ENCODE assay signal across 1 cellular context in the genomic region with DNA sequence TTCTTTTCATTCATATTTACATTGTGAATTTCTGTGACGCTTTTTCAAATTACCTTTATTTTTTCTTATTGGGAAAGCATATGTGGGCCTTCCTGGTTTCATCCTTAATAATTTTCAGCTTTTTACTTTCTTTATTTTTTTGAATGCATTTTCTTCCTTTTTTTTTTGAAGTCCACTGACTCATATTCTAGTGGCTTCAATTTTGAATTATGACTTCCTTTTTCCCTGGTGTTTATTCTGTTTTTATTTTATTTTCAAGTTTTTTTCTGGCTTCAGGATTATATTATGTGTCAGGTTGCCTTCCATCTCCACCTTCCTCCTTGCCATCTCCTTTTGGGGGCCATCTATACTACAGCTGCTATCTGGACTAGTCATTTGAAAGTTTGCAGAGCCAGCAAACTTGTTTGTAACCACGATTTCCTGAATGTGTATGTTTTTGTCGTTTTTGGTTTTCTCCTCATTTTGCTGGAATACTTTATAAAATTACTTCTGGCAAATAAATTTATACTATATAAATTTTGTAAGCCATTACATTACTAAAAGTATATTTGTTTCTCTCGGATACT.
TF ChIP-seq lines count a peak whose summit lies in the region.

No MANE protein-coding gene starts in this region.

TF ChIP-seq in K562, 482 proteins besides CTCF, POLR2A, EP300 and RAD21 (continues in another document):
- TF ChIP-seq, protein P1, sequence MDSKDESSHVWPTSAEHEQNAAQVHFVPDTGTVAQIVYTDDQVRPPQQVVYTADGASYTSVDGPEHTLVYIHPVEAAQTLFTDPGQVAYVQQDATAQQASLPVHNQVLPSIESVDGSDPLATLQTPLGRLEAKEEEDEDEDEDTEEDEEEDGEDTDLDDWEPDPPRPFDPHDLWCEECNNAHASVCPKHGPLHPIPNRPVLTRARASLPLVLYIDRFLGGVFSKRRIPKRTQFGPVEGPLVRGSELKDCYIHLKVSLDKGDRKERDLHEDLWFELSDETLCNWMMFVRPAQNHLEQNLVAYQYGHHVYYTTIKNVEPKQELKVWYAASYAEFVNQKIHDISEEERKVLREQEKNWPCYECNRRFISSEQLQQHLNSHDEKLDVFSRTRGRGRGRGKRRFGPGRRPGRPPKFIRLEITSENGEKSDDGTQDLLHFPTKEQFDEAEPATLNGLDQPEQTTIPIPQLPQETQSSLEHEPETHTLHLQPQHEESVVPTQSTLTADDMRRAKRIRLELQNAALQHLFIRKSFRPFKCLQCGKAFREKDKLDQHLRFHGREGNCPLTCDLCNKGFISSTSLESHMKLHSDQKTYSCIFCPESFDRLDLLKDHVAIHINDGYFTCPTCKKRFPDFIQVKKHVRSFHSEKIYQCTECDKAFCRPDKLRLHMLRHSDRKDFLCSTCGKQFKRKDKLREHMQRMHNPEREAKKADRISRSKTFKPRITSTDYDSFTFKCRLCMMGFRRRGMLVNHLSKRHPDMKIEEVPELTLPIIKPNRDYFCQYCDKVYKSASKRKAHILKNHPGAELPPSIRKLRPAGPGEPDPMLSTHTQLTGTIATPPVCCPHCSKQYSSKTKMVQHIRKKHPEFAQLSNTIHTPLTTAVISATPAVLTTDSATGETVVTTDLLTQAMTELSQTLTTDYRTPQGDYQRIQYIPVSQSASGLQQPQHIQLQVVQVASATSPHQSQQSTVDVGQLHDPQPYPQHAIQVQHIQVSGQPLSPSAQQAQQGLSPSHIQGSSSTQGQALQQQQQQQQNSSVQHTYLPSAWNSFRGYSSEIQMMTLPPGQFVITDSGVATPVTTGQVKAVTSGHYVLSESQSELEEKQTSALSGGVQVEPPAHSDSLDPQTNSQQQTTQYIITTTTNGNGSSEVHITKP (IDR thresholded peaks at IDR 0.05; ENCODE audit: partially characterized antibody), result no peak
- peak; percentile 24; the same call in 1 of the 2 replicates for TF ChIP-seq MAFF (IDR thresholded peaks at IDR 0.05; ENCODE audit: low read length)
- no peak for TF ChIP-seq JUND (IDR thresholded peaks at IDR 0.05; ENCODE audit: borderline replicate concordance, low read depth, low read length)
- peak; percentile 36; the same call in 1 of the 3 replicates for TF ChIP-seq JUND (tag; IDR thresholded peaks at IDR 0.05; ENCODE audit: borderline replicate concordance, low read depth, low read length)
- TF ChIP-seq TAF1 (IDR thresholded peaks at IDR 0.05; ENCODE audit: control insufficient read depth, extremely low read depth, insufficient read depth, low read length, severe bottlenecking), result no peak
- TF ChIP-seq ELF4 (CRISPR knock-in tag; IDR thresholded peaks at IDR 0.05), result no peak
- no peak for TF ChIP-seq SIN3B (IDR thresholded peaks at IDR 0.05; ENCODE audit: low read depth)
- TF ChIP-seq SP2 (IDR thresholded peaks at IDR 0.05; ENCODE audit: extremely low read depth, low read depth, low read length, poor library complexity, severe bottlenecking), result no peak
- TF ChIP-seq, protein P2, sequence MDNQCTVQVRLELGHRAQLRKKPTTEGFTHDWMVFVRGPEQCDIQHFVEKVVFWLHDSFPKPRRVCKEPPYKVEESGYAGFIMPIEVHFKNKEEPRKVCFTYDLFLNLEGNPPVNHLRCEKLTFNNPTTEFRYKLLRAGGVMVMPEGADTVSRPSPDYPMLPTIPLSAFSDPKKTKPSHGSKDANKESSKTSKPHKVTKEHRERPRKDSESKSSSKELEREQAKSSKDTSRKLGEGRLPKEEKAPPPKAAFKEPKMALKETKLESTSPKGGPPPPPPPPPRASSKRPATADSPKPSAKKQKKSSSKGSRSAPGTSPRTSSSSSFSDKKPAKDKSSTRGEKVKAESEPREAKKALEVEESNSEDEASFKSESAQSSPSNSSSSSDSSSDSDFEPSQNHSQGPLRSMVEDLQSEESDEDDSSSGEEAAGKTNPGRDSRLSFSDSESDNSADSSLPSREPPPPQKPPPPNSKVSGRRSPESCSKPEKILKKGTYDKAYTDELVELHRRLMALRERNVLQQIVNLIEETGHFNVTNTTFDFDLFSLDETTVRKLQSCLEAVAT (IDR thresholded peaks at IDR 0.05), result peak in 1 of 2 experiments; percentile 10; a peak in 2 of 4 replicates
- TF ChIP-seq TOE1 (IDR thresholded peaks at IDR 0.05; ENCODE audit: borderline replicate concordance), result peak; percentile 23; the same call in 1 of the 2 replicates
- no peak for TF ChIP-seq TOE1 (CRISPR knock-in tag; IDR thresholded peaks at IDR 0.05; ENCODE audit: borderline replicate concordance, low read depth)
- TF ChIP-seq SMARCA4 (IDR thresholded peaks at IDR 0.05), result peak; percentile 9
- no peak for TF ChIP-seq TAF9B (IDR thresholded peaks at IDR 0.05; ENCODE audit: partially characterized antibody)
- TF ChIP-seq PTRF (tag; IDR thresholded peaks at IDR 0.05), result no peak
- no peak for TF ChIP-seq DNMT1 (IDR thresholded peaks at IDR 0.05)
- TF ChIP-seq SREBF1 (IDR thresholded peaks at IDR 0.05; ENCODE audit: borderline replicate concordance, low read depth, low read length), result no peak
- TF ChIP-seq, protein P3, sequence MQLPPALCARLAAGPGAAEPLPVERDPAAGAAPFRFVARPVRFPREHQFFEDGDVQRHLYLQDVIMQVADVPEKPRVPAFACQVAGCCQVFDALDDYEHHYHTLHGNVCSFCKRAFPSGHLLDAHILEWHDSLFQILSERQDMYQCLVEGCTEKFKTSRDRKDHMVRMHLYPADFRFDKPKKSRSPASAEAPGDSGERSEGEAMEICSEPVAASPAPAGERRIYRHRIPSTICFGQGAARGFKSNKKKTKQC (CRISPR knock-in tag; IDR thresholded peaks at IDR 0.05), result no peak
- TF ChIP-seq ZNF324 (CRISPR knock-in tag; IDR thresholded peaks at IDR 0.05), result no peak
- TF ChIP-seq, protein P4, sequence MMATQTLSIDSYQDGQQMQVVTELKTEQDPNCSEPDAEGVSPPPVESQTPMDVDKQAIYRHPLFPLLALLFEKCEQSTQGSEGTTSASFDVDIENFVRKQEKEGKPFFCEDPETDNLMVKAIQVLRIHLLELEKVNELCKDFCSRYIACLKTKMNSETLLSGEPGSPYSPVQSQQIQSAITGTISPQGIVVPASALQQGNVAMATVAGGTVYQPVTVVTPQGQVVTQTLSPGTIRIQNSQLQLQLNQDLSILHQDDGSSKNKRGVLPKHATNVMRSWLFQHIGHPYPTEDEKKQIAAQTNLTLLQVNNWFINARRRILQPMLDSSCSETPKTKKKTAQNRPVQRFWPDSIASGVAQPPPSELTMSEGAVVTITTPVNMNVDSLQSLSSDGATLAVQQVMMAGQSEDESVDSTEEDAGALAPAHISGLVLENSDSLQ (IDR thresholded peaks at IDR 0.05), result peak; percentile 73
- no peak for TF ChIP-seq ZNF347 (CRISPR knock-in tag; IDR thresholded peaks at IDR 0.05; ENCODE audit: low read depth)
- TF ChIP-seq TAF15 (IDR thresholded peaks at IDR 0.05; ENCODE audit: low read depth, low read length), result no peak
- peak; percentile 80; the same call in 1 of the 2 replicates for TF ChIP-seq ZNF589 (CRISPR knock-in tag; IDR thresholded peaks at IDR 0.05; ENCODE audit: low read depth)
- TF ChIP-seq CTBP1 (IDR thresholded peaks at IDR 0.05; ENCODE audit: borderline replicate concordance), result no peak
- TF ChIP-seq ZBTB1 (CRISPR knock-in tag; IDR thresholded peaks at IDR 0.05; ENCODE audit: borderline replicate concordance, low read depth), result no peak
- TF ChIP-seq, protein P5, sequence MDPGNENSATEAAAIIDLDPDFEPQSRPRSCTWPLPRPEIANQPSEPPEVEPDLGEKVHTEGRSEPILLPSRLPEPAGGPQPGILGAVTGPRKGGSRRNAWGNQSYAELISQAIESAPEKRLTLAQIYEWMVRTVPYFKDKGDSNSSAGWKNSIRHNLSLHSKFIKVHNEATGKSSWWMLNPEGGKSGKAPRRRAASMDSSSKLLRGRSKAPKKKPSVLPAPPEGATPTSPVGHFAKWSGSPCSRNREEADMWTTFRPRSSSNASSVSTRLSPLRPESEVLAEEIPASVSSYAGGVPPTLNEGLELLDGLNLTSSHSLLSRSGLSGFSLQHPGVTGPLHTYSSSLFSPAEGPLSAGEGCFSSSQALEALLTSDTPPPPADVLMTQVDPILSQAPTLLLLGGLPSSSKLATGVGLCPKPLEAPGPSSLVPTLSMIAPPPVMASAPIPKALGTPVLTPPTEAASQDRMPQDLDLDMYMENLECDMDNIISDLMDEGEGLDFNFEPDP (CRISPR knock-in tag; IDR thresholded peaks at IDR 0.05), result no peak
- TF ChIP-seq SMAD3 (CRISPR knock-in tag; conservative IDR thresholded peaks at IDR 0.05), result no peak
- TF ChIP-seq HLTF (IDR thresholded peaks at IDR 0.05), result peak; percentile 14; the same call in 1 of the 2 replicates
- peak; percentile 9; the same call in 1 of the 2 replicates for TF ChIP-seq MAFK (IDR thresholded peaks at IDR 0.05; ENCODE audit: low read length)
- TF ChIP-seq MAFG (tag; conservative IDR thresholded peaks at IDR 0.05), result peak; percentile 44
- TF ChIP-seq, protein P6, sequence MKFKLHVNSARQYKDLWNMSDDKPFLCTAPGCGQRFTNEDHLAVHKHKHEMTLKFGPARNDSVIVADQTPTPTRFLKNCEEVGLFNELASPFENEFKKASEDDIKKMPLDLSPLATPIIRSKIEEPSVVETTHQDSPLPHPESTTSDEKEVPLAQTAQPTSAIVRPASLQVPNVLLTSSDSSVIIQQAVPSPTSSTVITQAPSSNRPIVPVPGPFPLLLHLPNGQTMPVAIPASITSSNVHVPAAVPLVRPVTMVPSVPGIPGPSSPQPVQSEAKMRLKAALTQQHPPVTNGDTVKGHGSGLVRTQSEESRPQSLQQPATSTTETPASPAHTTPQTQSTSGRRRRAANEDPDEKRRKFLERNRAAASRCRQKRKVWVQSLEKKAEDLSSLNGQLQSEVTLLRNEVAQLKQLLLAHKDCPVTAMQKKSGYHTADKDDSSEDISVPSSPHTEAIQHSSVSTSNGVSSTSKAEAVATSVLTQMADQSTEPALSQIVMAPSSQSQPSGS (CRISPR knock-in tag; IDR thresholded peaks at IDR 0.05), result no peak
- TF ChIP-seq MTF1 (CRISPR knock-in tag; IDR thresholded peaks at IDR 0.05; ENCODE audit: borderline replicate concordance), result no peak
- TF ChIP-seq, protein P7, sequence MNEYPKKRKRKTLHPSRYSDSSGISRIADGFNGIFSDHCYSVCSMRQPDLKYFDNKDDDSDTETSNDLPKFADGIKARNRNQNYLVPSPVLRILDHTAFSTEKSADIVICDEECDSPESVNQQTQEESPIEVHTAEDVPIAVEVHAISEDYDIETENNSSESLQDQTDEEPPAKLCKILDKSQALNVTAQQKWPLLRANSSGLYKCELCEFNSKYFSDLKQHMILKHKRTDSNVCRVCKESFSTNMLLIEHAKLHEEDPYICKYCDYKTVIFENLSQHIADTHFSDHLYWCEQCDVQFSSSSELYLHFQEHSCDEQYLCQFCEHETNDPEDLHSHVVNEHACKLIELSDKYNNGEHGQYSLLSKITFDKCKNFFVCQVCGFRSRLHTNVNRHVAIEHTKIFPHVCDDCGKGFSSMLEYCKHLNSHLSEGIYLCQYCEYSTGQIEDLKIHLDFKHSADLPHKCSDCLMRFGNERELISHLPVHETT (CRISPR knock-in tag; conservative IDR thresholded peaks at IDR 0.05 in 1 of 2, IDR thresholded peaks at IDR 0.05 in 1 of 2), result peak in 1 of 2 experiments; percentile 46; a peak in 1 of 4 replicates
- TF ChIP-seq C11orf30 (IDR thresholded peaks at IDR 0.05; ENCODE audit: low read depth), result peak; percentile 55
- TF ChIP-seq ZKSCAN3 (CRISPR knock-in tag; IDR thresholded peaks at IDR 0.05), result no peak
- no peak for TF ChIP-seq LARP7 (IDR thresholded peaks at IDR 0.05)
- TF ChIP-seq, protein P8, sequence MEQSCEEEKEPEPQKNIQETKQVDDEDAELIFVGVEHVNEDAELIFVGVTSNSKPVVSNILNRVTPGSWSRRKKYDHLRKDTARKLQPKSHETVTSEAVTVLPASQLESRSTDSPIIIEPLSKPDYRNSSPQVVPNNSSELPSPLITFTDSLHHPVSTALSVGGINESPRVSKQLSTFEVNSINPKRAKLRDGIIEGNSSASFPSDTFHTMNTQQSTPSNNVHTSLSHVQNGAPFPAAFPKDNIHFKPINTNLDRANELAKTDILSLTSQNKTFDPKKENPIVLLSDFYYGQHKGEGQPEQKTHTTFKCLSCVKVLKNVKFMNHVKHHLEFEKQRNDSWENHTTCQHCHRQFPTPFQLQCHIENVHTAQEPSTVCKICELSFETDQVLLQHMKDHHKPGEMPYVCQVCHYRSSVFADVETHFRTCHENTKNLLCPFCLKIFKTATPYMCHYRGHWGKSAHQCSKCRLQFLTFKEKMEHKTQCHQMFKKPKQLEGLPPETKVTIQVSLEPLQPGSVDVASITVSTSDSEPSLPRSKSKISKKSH (CRISPR knock-in tag; IDR thresholded peaks at IDR 0.05), result no peak
- 0 out of 2 replicates have a peak, but pooled peaks have one; percentile 39 for TF ChIP-seq ZNF766 (CRISPR knock-in tag; conservative IDR thresholded peaks at IDR 0.05)
- TF ChIP-seq, protein P9, sequence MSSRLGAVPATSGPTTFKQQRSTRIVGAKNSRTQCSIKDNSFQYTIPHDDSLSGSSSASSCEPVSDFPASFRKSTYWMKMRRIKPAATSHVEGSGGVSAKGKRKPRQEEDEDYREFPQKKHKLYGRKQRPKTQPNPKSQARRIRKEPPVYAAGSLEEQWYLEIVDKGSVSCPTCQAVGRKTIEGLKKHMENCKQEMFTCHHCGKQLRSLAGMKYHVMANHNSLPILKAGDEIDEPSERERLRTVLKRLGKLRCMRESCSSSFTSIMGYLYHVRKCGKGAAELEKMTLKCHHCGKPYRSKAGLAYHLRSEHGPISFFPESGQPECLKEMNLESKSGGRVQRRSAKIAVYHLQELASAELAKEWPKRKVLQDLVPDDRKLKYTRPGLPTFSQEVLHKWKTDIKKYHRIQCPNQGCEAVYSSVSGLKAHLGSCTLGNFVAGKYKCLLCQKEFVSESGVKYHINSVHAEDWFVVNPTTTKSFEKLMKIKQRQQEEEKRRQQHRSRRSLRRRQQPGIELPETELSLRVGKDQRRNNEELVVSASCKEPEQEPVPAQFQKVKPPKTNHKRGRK (tag; IDR thresholded peaks at IDR 0.05), result 0 out of 2 replicates have a peak, but pooled peaks have one; percentile 8
- TF ChIP-seq, protein P10, sequence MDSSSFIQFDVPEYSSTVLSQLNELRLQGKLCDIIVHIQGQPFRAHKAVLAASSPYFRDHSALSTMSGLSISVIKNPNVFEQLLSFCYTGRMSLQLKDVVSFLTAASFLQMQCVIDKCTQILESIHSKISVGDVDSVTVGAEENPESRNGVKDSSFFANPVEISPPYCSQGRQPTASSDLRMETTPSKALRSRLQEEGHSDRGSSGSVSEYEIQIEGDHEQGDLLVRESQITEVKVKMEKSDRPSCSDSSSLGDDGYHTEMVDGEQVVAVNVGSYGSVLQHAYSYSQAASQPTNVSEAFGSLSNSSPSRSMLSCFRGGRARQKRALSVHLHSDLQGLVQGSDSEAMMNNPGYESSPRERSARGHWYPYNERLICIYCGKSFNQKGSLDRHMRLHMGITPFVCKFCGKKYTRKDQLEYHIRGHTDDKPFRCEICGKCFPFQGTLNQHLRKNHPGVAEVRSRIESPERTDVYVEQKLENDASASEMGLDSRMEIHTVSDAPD (CRISPR knock-in tag; IDR thresholded peaks at IDR 0.05), result no peak
- no peak; the same call in 1 of the 2 replicates for TF ChIP-seq SMARCC2 (IDR thresholded peaks at IDR 0.05; ENCODE audit: low read depth)
- TF ChIP-seq YY1 (IDR thresholded peaks at IDR 0.05; ENCODE audit: borderline replicate concordance in 1 of 3, control insufficient read depth in 1 of 3, extremely low read depth in 1 of 3, insufficient read depth in 3 of 3, insufficient read length in 1 of 3, insufficient replicate concordance in 2 of 3, low read depth in 1 of 3, low read length in 2 of 3), result peak in 1 of 3 experiments; percentile 63
- 0 out of 2 replicates have a peak, but pooled peaks have one; percentile 24 for TF ChIP-seq ZNF644 (tag; IDR thresholded peaks at IDR 0.05; ENCODE audit: low read depth)
- no peak for TF ChIP-seq HNRNPUL1 (IDR thresholded peaks at IDR 0.05; ENCODE audit: low read length)
- TF ChIP-seq MECOM (CRISPR knock-in tag; IDR thresholded peaks at IDR 0.05), result no peak
- no peak for TF ChIP-seq PHB2 (IDR thresholded peaks at IDR 0.05; ENCODE audit: low read depth)
- TF ChIP-seq KAT7 (CRISPR knock-in tag; IDR thresholded peaks at IDR 0.05; ENCODE audit: borderline replicate concordance), result no peak
- TF ChIP-seq SRSF1 (IDR thresholded peaks at IDR 0.05; ENCODE audit: low read depth, low read length), result no peak
- TF ChIP-seq SMAD1 (IDR thresholded peaks at IDR 0.05; ENCODE audit: low read depth, low read length, partially characterized antibody), result no peak
